14 cellular contexts compared by ENCODE assay signal in genomic region chr19:52322429-52322828, GRCh38. TPM values are rescaled to one million over a fixed set of nuclear protein-coding genes. Genes with fewer than 3 reads are reported as not detected.
A peak's percentile ranks its signal among the peaks of the same experiment; 100 is the strongest.
DNase-seq lines count a peak whose midpoint lies in the region; TF ChIP-seq lines count a peak whose summit lies in the region.
"Had no signal": no experiment of that assay in that cellular context is flagged by ENCODE, and none has a peak within 500 bp of the region (broad histone marks: within the 10 kb centered on the region; RNA-seq: fewer than 3 reads in every experiment).

No MANE protein-coding gene starts in this region.

- no peaks in the 10 kb centered on the region for H3K27me3 ChIP-seq in CD8-positive, alpha-beta memory T cell (ENCODE audit: insufficient read depth, low read length, poor library complexity, severe bottlenecking)
- H3K27me3 ChIP-seq in SU-DHL-6 (ENCODE audit: low read length): no peaks in the 10 kb centered on the region
- H3K27me3 ChIP-seq in hepatocyte: no peaks in the 10 kb centered on the region
- no peaks in the 10 kb centered on the region for H3K27me3 ChIP-seq in smooth muscle cell (ENCODE audit: low read depth)
- no peaks in the 10 kb centered on the region for H3K27me3 ChIP-seq in SJCRH30
- H3K27me3 ChIP-seq: MG63 had no signal

- TF ChIP-seq CTCF in SU-DHL-6 (IDR thresholded peaks at IDR 0.05; ENCODE audit: insufficient read depth, low read length, poor library complexity, severe bottlenecking): no peak
- TF ChIP-seq CTCF in hepatocyte (IDR thresholded peaks at IDR 0.05; ENCODE audit: poor library complexity): no peak
- TF ChIP-seq CTCF in smooth muscle cell (IDR thresholded peaks at IDR 0.05; ENCODE audit: borderline replicate concordance, insufficient read depth, poor library complexity, severe bottlenecking): no peak
- no peak for TF ChIP-seq CTCF in foreskin fibroblast (IDR thresholded peaks at IDR 0.05; ENCODE audit: low read depth, low read length)

- H3K4me3 ChIP-seq in CD8-positive, alpha-beta memory T cell (ENCODE audit: low read length): peak overlapping the region; percentile 36
- H3K4me3 ChIP-seq in SU-DHL-6 (ENCODE audit: insufficient read depth, low read length, poor library complexity, severe bottlenecking) (peak overlapping the region; percentile 12), hepatocyte (peak overlapping the region; percentile 26), smooth muscle cell (peak overlapping the region; percentile 12), foreskin fibroblast (ENCODE audit: low read depth in 1 of 2, low read length in 2 of 2) (no peak overlapping the region), SJCRH30 (no peak overlapping the region)
- H3K4me3 ChIP-seq: GM23338, MG63 had no signal

- peaks cover 45 to 99% (median 96%) of the 10 kb centered on the region in 5 donors for H3K9me3 Mint-ChIP-seq in CD8-positive, alpha-beta memory T cell

- no peaks in the 10 kb centered on the region for H4K20me1 ChIP-seq in SU-DHL-6 (ENCODE audit: low read depth, low read length)
- H4K20me1 ChIP-seq in hepatocyte (ENCODE audit: insufficient read depth, poor library complexity, severe bottlenecking): no peaks in the 10 kb centered on the region
- no peaks in the 10 kb centered on the region for H4K20me1 ChIP-seq in smooth muscle cell (ENCODE audit: low read depth)

- no peak overlapping the region for H3K4me3 Mint-ChIP-seq in CD8-positive, alpha-beta memory T cell
- H3K4me3 Mint-ChIP-seq: GM23338 had no signal

- no peak overlapping the region for H3K27ac ChIP-seq in CD8-positive, alpha-beta memory T cell (ENCODE audit: low read depth, low read length)
- H3K27ac ChIP-seq in SU-DHL-6 (ENCODE audit: low read depth, low read length) (no peak overlapping the region), hepatocyte (no peak overlapping the region), smooth muscle cell (ENCODE audit: low read depth) (no peak overlapping the region), SJCRH30 (no peak overlapping the region)
- H3K27ac ChIP-seq: HL-60, KMS-11 had no signal

- WGBS in hepatocyte (ENCODE audit: low lambda C conversion rate, missing lambda C conversion rate): 97% methylated on average over 6 of the region's 6 CpGs
- 99% methylated on average over 6 of the region's 6 CpGs for WGBS in smooth muscle cell (ENCODE audit: low lambda C conversion rate)

- no peaks in the 10 kb centered on the region for H3K79me2 ChIP-seq in SU-DHL-6 (ENCODE audit: insufficient read depth, low read length)
- H3K79me2 ChIP-seq in hepatocyte: no peaks in the 10 kb centered on the region
- no peaks in the 10 kb centered on the region for H3K79me2 ChIP-seq in smooth muscle cell (ENCODE audit: low read depth)

- POLR2A ChIA-PET in CD8-positive, alpha-beta memory T cell (lab: Charles Lee): no interaction called here

- no peak overlapping the region for H2AFZ ChIP-seq in SU-DHL-6 (ENCODE audit: low read depth, low read length, severe bottlenecking)
- H2AFZ ChIP-seq in hepatocyte: no peak overlapping the region
- no peak overlapping the region for H2AFZ ChIP-seq in smooth muscle cell (ENCODE audit: low read depth)
- H2AFZ ChIP-seq: GM23338 had no signal

- H3K9me2 ChIP-seq in SU-DHL-6 (replicated peaks; ENCODE audit: insufficient read depth, low read length) (no peaks in the 10 kb centered on the region), hepatocyte (replicated peaks; ENCODE audit: insufficient read depth) (no peaks in the 10 kb centered on the region)

- no peaks in the 10 kb centered on the region for H3K27me3 Mint-ChIP-seq in CD8-positive, alpha-beta memory T cell

- H3F3A ChIP-seq in SU-DHL-6 (ENCODE audit: insufficient read depth) (no peaks in the 10 kb centered on the region), smooth muscle cell (ENCODE audit: low read depth) (no peaks in the 10 kb centered on the region)

- H3K9ac ChIP-seq in SU-DHL-6 (ENCODE audit: low read length): no peak overlapping the region
- H3K9ac ChIP-seq in smooth muscle cell (ENCODE audit: low read depth): no peak overlapping the region
- H3K9ac ChIP-seq: KMS-11 had no signal

- H3K4me2 ChIP-seq in SU-DHL-6 (ENCODE audit: low read depth, low read length, poor library complexity, severe bottlenecking) (no peak overlapping the region), hepatocyte (no peak overlapping the region), smooth muscle cell (no peak overlapping the region)
- H3K4me2 ChIP-seq: GM23338, KMS-11 had no signal

- no peaks in the 10 kb centered on the region for H3K4me1 ChIP-seq in CD8-positive, alpha-beta memory T cell (ENCODE audit: insufficient read depth, low read length)
- H3K4me1 ChIP-seq in hepatocyte (ENCODE audit: insufficient read depth): no peaks in the 10 kb centered on the region
- H3K4me1 ChIP-seq in smooth muscle cell (ENCODE audit: low read depth): no peaks in the 10 kb centered on the region
- no peaks in the 10 kb centered on the region for H3K4me1 ChIP-seq in SJCRH30

- peaks cover 38 to 79% (median 67%) of the 10 kb centered on the region in 3 donors for H3K36me3 Mint-ChIP-seq in CD8-positive, alpha-beta memory T cell

- no peaks in the 10 kb centered on the region for H3K4me1 Mint-ChIP-seq in CD8-positive, alpha-beta memory T cell
- H3K4me1 Mint-ChIP-seq: GM23338 had no signal

- H3K9me3 ChIP-seq in CD8-positive, alpha-beta memory T cell (ENCODE audit: low read length): peaks cover 84% of the 10 kb centered on the region
- H3K9me3 ChIP-seq in SU-DHL-6 (ENCODE audit: insufficient read depth, low read length) (peaks cover 79% of the 10 kb centered on the region), hepatocyte (ENCODE audit: low read depth) (peaks cover 92% of the 10 kb centered on the region), smooth muscle cell (replicated peaks; ENCODE audit: low read depth) (peaks cover 72% of the 10 kb centered on the region), SJCRH30 (replicated peaks) (peaks cover 49% of the 10 kb centered on the region)

- peaks cover 48% of the 10 kb centered on the region for H3K36me3 ChIP-seq in CD8-positive, alpha-beta memory T cell (ENCODE audit: insufficient read depth, low read length)
- H3K36me3 ChIP-seq in SU-DHL-6 (ENCODE audit: low read length) (peaks cover 70% of the 10 kb centered on the region), hepatocyte (replicated peaks; ENCODE audit: insufficient read depth, low read depth) (peaks cover 41% of the 10 kb centered on the region), smooth muscle cell (ENCODE audit: low read depth) (peaks cover 68% of the 10 kb centered on the region), SJCRH30 (peaks cover 71% of the 10 kb centered on the region)

- DNase-seq in CD8-positive, alpha-beta memory T cell: no peak
- no peak for DNase-seq in hepatocyte (ENCODE audit: low spot score)
- DNase-seq in smooth muscle cell (lab: John Stamatoyannopoulos, UW; ENCODE audit: unreplicated experiment): no peak
- DNase-seq in stimulated activated CD4-positive, alpha-beta T cell treated with anti-CD3 and anti-CD28 coated beads, Interleukin-15, amount 100 ng/mL, for 24 hours: no peak
- DNase-seq in foreskin fibroblast: no peak
- DNase-seq in SJCRH30: no peak
- DNase-seq: MG63, NCI-H1092 treated with DMSO at 0.1 percent for 48 hours, NCI-H1694 treated with DMSO at 0.1 percent for 48 hours, NCI-H446 had no signal

- CTCF ChIA-PET in CD8-positive, alpha-beta memory T cell (lab: Charles Lee): no interaction called here

- H3K27ac Mint-ChIP-seq in CD8-positive, alpha-beta memory T cell: no peak overlapping the region
- H3K27ac Mint-ChIP-seq: GM23338 had no signal

RNA-seq across cellular contexts. Expression of gene ZNF610, which starts 13.6 kb away (rescaled TPM):
- 1 to 10 TPM in 1 of 2 experiments, under 1 TPM in 1; 0.91 to 1.8 TPM for total RNA-seq in CD8-positive, alpha-beta memory T cell
- polyA plus RNA-seq in CD8-positive, alpha-beta memory T cell: 1.8 TPM
- total RNA-seq in hepatocyte: 4.1 and 5.7 TPM in 2 replicates
- polyA plus RNA-seq in hepatocyte: 4.7 and 5.3 TPM in 2 replicates
- total RNA-seq in smooth muscle cell: 6.0 and 16.0 TPM in 2 replicates
- 3.3 and 3.7 TPM in 2 replicates for polyA plus RNA-seq in smooth muscle cell
- 4.0 and 4.4 TPM in 2 replicates for total RNA-seq in SJCRH30 (2014; rRNA removed; shearing (Covaris generic))

RNA-seq across cellular contexts. Expression of gene ZNF480, which starts 25.5 kb away (rescaled TPM):
- total RNA-seq in CD8-positive, alpha-beta memory T cell: 1 to 10 TPM; 5.6 to 6.6 TPM
- polyA plus RNA-seq in CD8-positive, alpha-beta memory T cell: 28.0 TPM
- 8.7 and 10.5 TPM in 2 replicates for total RNA-seq in hepatocyte
- polyA plus RNA-seq in hepatocyte: 16.1 and 17.9 TPM in 2 replicates
- 7.4 and 7.5 TPM in 2 replicates for total RNA-seq in smooth muscle cell
- polyA plus RNA-seq in smooth muscle cell: 10.7 and 11.0 TPM in 2 replicates
- 14.6 and 17.3 TPM in 2 replicates for total RNA-seq in SJCRH30 (2014; rRNA removed; shearing (Covaris generic))

RNA-seq across cellular contexts. Expression of gene ZNF880, which starts 47.3 kb away (rescaled TPM):
- total RNA-seq in CD8-positive, alpha-beta memory T cell: 10 to 100 TPM; 15.6 to 15.9 TPM
- polyA plus RNA-seq in CD8-positive, alpha-beta memory T cell: 38.9 TPM
- 24.9 and 30.7 TPM in 2 replicates for total RNA-seq in hepatocyte
- 28.7 and 36.9 TPM in 2 replicates for polyA plus RNA-seq in hepatocyte
- 19.7 and 25.3 TPM in 2 replicates for total RNA-seq in smooth muscle cell
- 21.9 and 26.1 TPM in 2 replicates for polyA plus RNA-seq in smooth muscle cell
- 18.6 and 19.9 TPM in 2 replicates for total RNA-seq in SJCRH30 (2014; rRNA removed; shearing (Covaris generic))

RNA-seq across cellular contexts. Expression of gene ZNF766, which starts 53.0 kb away (rescaled TPM):
- total RNA-seq in CD8-positive, alpha-beta memory T cell: 10 to 100 TPM; 22.2 to 24.3 TPM
- 69.7 TPM for polyA plus RNA-seq in CD8-positive, alpha-beta memory T cell
- total RNA-seq in hepatocyte (8.3 and 11.4 TPM in 2 replicates), smooth muscle cell (16.2 and 18.7 TPM in 2 replicates)
- polyA plus RNA-seq in hepatocyte (11.6 and 13.1 TPM in 2 replicates), smooth muscle cell (15.6 and 24.9 TPM in 2 replicates)
- total RNA-seq in SJCRH30 (2014; rRNA removed; shearing (Covaris generic)): 19.1 and 23.4 TPM in 2 replicates

Comparison
In these comparisons a context has a peak if more than half of its experiments do, and no peak if none do; other contexts are left out.
1. H3K4me3 ChIP-seq: peak in CD8-positive, alpha-beta memory T cell (single experiment), SU-DHL-6 (single experiment), hepatocyte (single experiment) and smooth muscle cell (single experiment); none in foreskin fibroblast (0 of 2) and SJCRH30 (single experiment).